Comparison of ENCODE assay signal across 13 cellular contexts in genomic region chr1:24963943-24964677, GRCh38. TPM values are rescaled to one million over a fixed set of nuclear protein-coding genes. Genes with fewer than 3 reads are reported as not detected.
A peak's percentile ranks its signal among the peaks of the same experiment; 100 is the strongest.
DNase-seq lines count a peak whose midpoint lies in the region; ATAC-seq and TF ChIP-seq lines count a peak whose summit lies in the region.
"Had no signal": no experiment of that assay in that cellular context is flagged by ENCODE, and none has a peak within 500 bp of the region (broad histone marks: within the 10 kb centered on the region; RNA-seq: fewer than 3 reads in every experiment).

No MANE protein-coding gene starts in this region.

- H3K36me3 Mint-ChIP-seq in activated T-helper 2 cell treated with anti-CD3 and anti-CD28 coated beads, Interferon-gamma antibody, Interleukin-2, Interleukin-4, amounts not matched to agents 10 μg/mL and 5 μg/mL and 100 μg/mL, durations not matched to agents 14 hours and 24 hours and 36 hours (ENCODE audit: low read depth) = peaks cover 53% of the 10 kb centered on the region
- no peaks in the 10 kb centered on the region for H3K36me3 Mint-ChIP-seq in naive B cell

- H3K27me3 ChIP-seq in BLaER1 treated with 17β-estradiol and CSF1 and Interleukin-3, amounts not matched to agents 10 nM and 100 nM = 0 out of 22 replicates have a peak, but pooled peaks cover 0 to 5% (median 0%) of the 10 kb centered on the region in 11 experiments

- intact Hi-C loops in activated T-helper 2 cell treated with anti-CD3 and anti-CD28 coated beads, Interferon-gamma antibody, Interleukin-2, Interleukin-4, amounts not matched to agents 10 μg/mL and 5 μg/mL and 100 μg/mL, durations not matched to agents 14 hours and 24 hours and 36 hours (cut with micrococcal nuclease) = no loop called here

- H3K4me3 ChIP-seq in BLaER1 treated with 17β-estradiol and CSF1 and Interleukin-3, amounts not matched to agents 10 nM and 100 nM = peak overlapping the region in 3 of 10 experiments; percentile 18 to 33 (median 23); a peak in 4 of 20 replicates
- H3K4me3 ChIP-seq: PC-9 had no signal

- no peaks in the 10 kb centered on the region for H3K9me3 Mint-ChIP-seq in activated T-helper 2 cell treated with anti-CD3 and anti-CD28 coated beads, Interferon-gamma antibody, Interleukin-2, Interleukin-4, amounts not matched to agents 10 μg/mL and 5 μg/mL and 100 μg/mL, durations not matched to agents 14 hours and 24 hours and 36 hours
- H3K9me3 Mint-ChIP-seq in naive B cell = no peaks in the 10 kb centered on the region
- H3K9me3 Mint-ChIP-seq: HFFc6 had no signal

- H3K36me3 ChIP-seq in BLaER1 treated with 17β-estradiol and CSF1 and Interleukin-3, amounts not matched to agents 10 nM and 100 nM = no peaks in the 10 kb centered on the region

- H3K4me3 Mint-ChIP-seq in activated T-helper 2 cell treated with anti-CD3 and anti-CD28 coated beads, Interferon-gamma antibody, Interleukin-2, Interleukin-4, amounts not matched to agents 10 μg/mL and 5 μg/mL and 100 μg/mL, durations not matched to agents 14 hours and 24 hours and 36 hours (ENCODE audit: low read depth) = peak overlapping the region; percentile 94
- H3K4me3 Mint-ChIP-seq in naive B cell = peak overlapping the region in 3 of 8 donors; percentile 47 to 75 (median 51)
- H3K4me3 Mint-ChIP-seq: HFFc6 had no signal

- ATAC-seq in naive B cell (ENCODE audit: low read depth in 2 of 2) (no peak), GM18873 (IDR thresholded peaks at IDR 0.05; ENCODE audit: low FRiP score, unreplicated experiment) (no peak), HG03521 (IDR thresholded peaks at IDR 0.05; ENCODE audit: unreplicated experiment) (no peak)

- TF ChIP-seq POLR2A in GM15510 (IDR thresholded peaks at IDR 0.05; ENCODE audit: borderline replicate concordance, extremely low read depth, insufficient read length) = peak; percentile 21

- H3K27ac Mint-ChIP-seq in activated T-helper 2 cell treated with anti-CD3 and anti-CD28 coated beads, Interferon-gamma antibody, Interleukin-2, Interleukin-4, amounts not matched to agents 10 μg/mL and 5 μg/mL and 100 μg/mL, durations not matched to agents 14 hours and 24 hours and 36 hours = peak overlapping the region; percentile 99
- peak overlapping the region in 4 of 6 donors; percentile 78 to 96 (median 87) for H3K27ac Mint-ChIP-seq in naive B cell
- H3K27ac Mint-ChIP-seq: HFFc6 had no signal

- peaks cover 36 to 52% (median 47%) of the 10 kb centered on the region in 10 experiments for H3K4me1 ChIP-seq in BLaER1 treated with 17β-estradiol and CSF1 and Interleukin-3, amounts not matched to agents 10 nM and 100 nM

- H3K4me1 Mint-ChIP-seq in activated T-helper 2 cell treated with anti-CD3 and anti-CD28 coated beads, Interferon-gamma antibody, Interleukin-2, Interleukin-4, amounts not matched to agents 10 μg/mL and 5 μg/mL and 100 μg/mL, durations not matched to agents 14 hours and 24 hours and 36 hours (ENCODE audit: low read depth) = peaks cover 70% of the 10 kb centered on the region
- peaks cover 10 to 28% (median 16%) of the 10 kb centered on the region in 3 donors for H3K4me1 Mint-ChIP-seq in naive B cell

- H3K4me2 ChIP-seq in BLaER1 treated with 17β-estradiol and CSF1 and Interleukin-3, amounts not matched to agents 10 nM and 100 nM = peak overlapping the region; percentile 62 to 91 (median 86)
- H3K4me2 ChIP-seq: PC-9 had no signal

- H3K27me3 Mint-ChIP-seq in activated T-helper 2 cell treated with anti-CD3 and anti-CD28 coated beads, Interferon-gamma antibody, Interleukin-2, Interleukin-4, amounts not matched to agents 10 μg/mL and 5 μg/mL and 100 μg/mL, durations not matched to agents 14 hours and 24 hours and 36 hours (ENCODE audit: low read depth) = no peaks in the 10 kb centered on the region
- H3K27me3 Mint-ChIP-seq in naive B cell = no peaks in the 10 kb centered on the region

- no peak for DNase-seq in activated T-helper 2 cell treated with anti-CD3 and anti-CD28 coated beads, Interferon-gamma antibody, Interleukin-2, Interleukin-4, amounts not matched to agents 10 μg/mL and 5 μg/mL and 100 μg/mL, durations not matched to agents 14 hours and 24 hours and 36 hours (ENCODE audit: low spot score)
- no peak for DNase-seq in naive B cell
- DNase-seq in NK-92 (lab: John Stamatoyannopoulos, UW; ENCODE audit: unreplicated experiment) = no peak
- no peak for DNase-seq in GM19240 (ENCODE audit: insufficient read length, low spot score)
- DNase-seq: HFFc6, KG1, PC-9 had no signal

- no peaks in the 10 kb centered on the region for H3K9me3 ChIP-seq in BLaER1 treated with 17β-estradiol and CSF1 and Interleukin-3, amounts not matched to agents 10 nM and 100 nM (replicated peaks in 1 of 11)

- peak overlapping the region; percentile 9 to 70 (median 53); a peak in 15 of 22 replicates for H3K9ac ChIP-seq in BLaER1 treated with 17β-estradiol and CSF1 and Interleukin-3, amounts not matched to agents 10 nM and 100 nM

- peaks cover 0 to 4% (median 0%) of the 10 kb centered on the region in 11 experiments; a peak in 2 of 22 replicates for H4K20me1 ChIP-seq in BLaER1 treated with 17β-estradiol and CSF1 and Interleukin-3, amounts not matched to agents 10 nM and 100 nM

- peak overlapping the region in 7 of 11 experiments; percentile 71 to 84 (median 82); a peak in 16 of 22 replicates for H3K27ac ChIP-seq in BLaER1 treated with 17β-estradiol and CSF1 and Interleukin-3, amounts not matched to agents 10 nM and 100 nM
- H3K27ac ChIP-seq: PC-9 had no signal

RNA-seq across cellular contexts. Expression of gene RUNX3, which starts 34.0 kb away (rescaled TPM):
- 129 and 135 TPM in 2 replicates for total RNA-seq in activated T-helper 2 cell treated with anti-CD3 and anti-CD28 coated beads, Interferon-gamma antibody, Interleukin-2, Interleukin-4, amounts not matched to agents 10 μg/mL and 5 μg/mL and 100 μg/mL, durations not matched to agents 14 hours and 24 hours and 36 hours
- polyA plus RNA-seq in naive B cell (ENCODE audit: low read depth in 6 of 6) = 10 to 100 TPM; 14.7 to 28.7 (median 18.2) TPM
- total RNA-seq: cerebellum, HFFc6, myocyte, PC-9 had no signal
